In the genomic region with DNA sequence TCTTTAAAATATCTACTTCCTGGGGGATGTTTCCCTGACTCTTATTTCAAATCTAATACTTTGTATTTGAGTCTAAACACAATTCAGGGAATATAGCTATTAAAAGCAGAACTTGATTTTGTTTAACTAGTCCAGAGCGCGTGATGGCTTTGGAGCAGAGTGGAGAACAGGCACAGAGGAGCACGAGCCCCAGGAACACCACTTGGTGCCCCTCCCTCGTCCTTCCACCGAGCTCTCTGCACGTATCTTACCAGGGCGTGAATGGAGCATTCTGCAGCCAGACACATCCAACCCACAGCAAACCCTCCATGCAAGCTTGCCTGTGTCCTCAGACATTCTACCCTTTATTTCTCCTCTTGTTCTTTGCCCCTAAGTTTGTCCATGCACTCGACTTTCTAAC, we compare ENCODE assay signal across 17 cellular contexts. TPM values are rescaled to one million over a fixed set of nuclear protein-coding genes. Genes with fewer than 3 reads are reported as not detected.
A peak's percentile ranks its signal among the peaks of the same experiment; 100 is the strongest.
DNase-seq lines count a peak whose midpoint lies in the region; ATAC-seq, FAIRE-seq and TF ChIP-seq lines count a peak whose summit lies in the region.
"Had no signal": no experiment of that assay in that cellular context is flagged by ENCODE, and none has a peak within 500 bp of the region (broad histone marks: within the 10 kb centered on the region; RNA-seq: fewer than 3 reads in every experiment).

No MANE protein-coding gene starts in this region.

- H3K27ac ChIP-seq in hepatocyte = peak overlapping the region; percentile 9
- no peak overlapping the region for H3K27ac ChIP-seq in upper lobe of right lung
- H3K27ac ChIP-seq: SJCRH30 had no signal

- intact Hi-C loops in CD14-positive monocyte (cut with micrococcal nuclease) (no loop called here), upper lobe of right lung (cut with DNase I) (no loop called here)

- H3K4me1 Mint-ChIP-seq in CD14-positive monocyte = peaks cover 49% of the 10 kb centered on the region

- FAIRE-seq in D721Med (lab: Jason Lieb, UNC) = no peak
- FAIRE-seq: GM12891, H54 had no signal

- no peak for ATAC-seq in upper lobe of right lung

- peaks cover 33 to 37% (median 35%) of the 10 kb centered on the region in 3 donors for H3K27me3 Mint-ChIP-seq in CD14-positive monocyte (ENCODE audit: low read depth in 3 of 3)

- H3K4me1 ChIP-seq in hepatocyte (ENCODE audit: insufficient read depth) (peaks cover 17% of the 10 kb centered on the region), upper lobe of right lung (no peaks in the 10 kb centered on the region)
- H3K4me1 ChIP-seq: SJCRH30 had no signal

- peak overlapping the region in 1 of 2 donors; percentile 60 for H3K4me3 Mint-ChIP-seq in CD14-positive monocyte
- H3K4me3 Mint-ChIP-seq: CD4-positive, alpha-beta memory T cell; HFFc6 had no signal

- H3K4me3 ChIP-seq in hepatocyte (no peak overlapping the region), upper lobe of right lung (no peak overlapping the region)
- H3K4me3 ChIP-seq: SJCRH30 had no signal

- H3K36me3 ChIP-seq in hepatocyte (replicated peaks; ENCODE audit: insufficient read depth, low read depth) = no peaks in the 10 kb centered on the region
- no peaks in the 10 kb centered on the region for H3K36me3 ChIP-seq in upper lobe of right lung

- H3K4me2 ChIP-seq in hepatocyte = peak overlapping the region; percentile 33

- peak; percentile 20 for DNase-seq in Ammon's horn (ENCODE audit: low spot score)
- DNase-seq in CD14-positive monocyte (ENCODE audit: low spot score) = no peak
- peak; percentile 69 for DNase-seq in NCI-H2227 (lab: John Stamatoyannopoulos, UW; ENCODE audit: unreplicated experiment)
- DNase-seq in hepatocyte (ENCODE audit: low spot score) = no peak
- DNase-seq in D721Med (ENCODE audit: insufficient read length, low spot score) = no peak
- DNase-seq in hypothalamus (lab: John Stamatoyannopoulos, UW) = no peak
- DNase-seq in upper lobe of right lung = no peak
- DNase-seq: CD4-positive, alpha-beta memory T cell; GDM1; HFFc6; NCI-H1930; NCI-H446 treated with DMSO at 0.1 percent for 48 hours; NCI-H748 treated with DMSO at 0.1 percent for 48 hours; RPMI8226; SJCRH30 had no signal

- no peaks in the 10 kb centered on the region for H3K9me2 ChIP-seq in hepatocyte (replicated peaks; ENCODE audit: insufficient read depth)

- peaks cover 0 to 2% of the 10 kb centered on the region in 2 donors for H3K36me3 Mint-ChIP-seq in CD14-positive monocyte
- H3K36me3 Mint-ChIP-seq: CD4-positive, alpha-beta memory T cell had no signal

- peaks cover 12% of the 10 kb centered on the region for H4K20me1 ChIP-seq in hepatocyte (ENCODE audit: insufficient read depth, poor library complexity, severe bottlenecking)

- H3K9me3 ChIP-seq in hepatocyte (ENCODE audit: low read depth) (no peaks in the 10 kb centered on the region), upper lobe of right lung (no peaks in the 10 kb centered on the region)

- peak overlapping the region in 6 of 7 donors; percentile 11 to 69 (median 37) for H3K27ac Mint-ChIP-seq in CD14-positive monocyte
- H3K27ac Mint-ChIP-seq: CD4-positive, alpha-beta memory T cell; HFFc6 had no signal

- H3K9me3 Mint-ChIP-seq in CD14-positive monocyte = peaks cover 8 to 22% (median 15%) of the 10 kb centered on the region in 7 donors
- H3K9me3 Mint-ChIP-seq: HFFc6 had no signal

- H3K27me3 ChIP-seq in hepatocyte = no peaks in the 10 kb centered on the region
- H3K27me3 ChIP-seq in upper lobe of right lung = no peaks in the 10 kb centered on the region
- H3K27me3 ChIP-seq: SJCRH30 had no signal

- H2AFZ ChIP-seq in hepatocyte = no peak overlapping the region

- WGBS in hepatocyte (ENCODE audit: low lambda C conversion rate, missing lambda C conversion rate) = 63% methylated on average over 8 of the region's 8 CpGs

- peaks cover 93% of the 10 kb centered on the region for H3K79me2 ChIP-seq in hepatocyte

- no peak for TF ChIP-seq CTCF in CD14-positive monocyte (IDR thresholded peaks at IDR 0.05)
- TF ChIP-seq CTCF in hepatocyte (IDR thresholded peaks at IDR 0.05; ENCODE audit: poor library complexity) = no peak
- no peak for TF ChIP-seq CTCF in D721Med (IDR thresholded peaks at IDR 0.05; ENCODE audit: insufficient read depth, missing control alignments)
- TF ChIP-seq CTCF in upper lobe of right lung (IDR thresholded peaks at IDR 0.05) = no peak

RNA-seq across cellular contexts. Expression of a gene that starts 14.1 kb away (rescaled TPM):
- polyA plus RNA-seq in CD14-positive monocyte (under 1 TPM in 1 of 2 donors, not detected in 1; 0.01 TPM), hepatocyte (11.3 and 12.7 TPM in 2 replicates)
- total RNA-seq in hepatocyte (19.8 and 21.6 TPM in 2 replicates), upper lobe of right lung (3.4 TPM)
- total RNA-seq: CD4-positive, alpha-beta memory T cell had no signal

Comparison
In these comparisons a context has a peak if more than half of its experiments do, and no peak if none do; other contexts are left out.
1. DNase-seq: peak in Ammon's horn (single experiment) and NCI-H2227 (single experiment); none in CD14-positive monocyte (single experiment), hepatocyte (single experiment), D721Med (single experiment), hypothalamus (0 of 51) and upper lobe of right lung (single experiment).